15 cellular contexts compared by ENCODE assay signal in the genomic region with DNA sequence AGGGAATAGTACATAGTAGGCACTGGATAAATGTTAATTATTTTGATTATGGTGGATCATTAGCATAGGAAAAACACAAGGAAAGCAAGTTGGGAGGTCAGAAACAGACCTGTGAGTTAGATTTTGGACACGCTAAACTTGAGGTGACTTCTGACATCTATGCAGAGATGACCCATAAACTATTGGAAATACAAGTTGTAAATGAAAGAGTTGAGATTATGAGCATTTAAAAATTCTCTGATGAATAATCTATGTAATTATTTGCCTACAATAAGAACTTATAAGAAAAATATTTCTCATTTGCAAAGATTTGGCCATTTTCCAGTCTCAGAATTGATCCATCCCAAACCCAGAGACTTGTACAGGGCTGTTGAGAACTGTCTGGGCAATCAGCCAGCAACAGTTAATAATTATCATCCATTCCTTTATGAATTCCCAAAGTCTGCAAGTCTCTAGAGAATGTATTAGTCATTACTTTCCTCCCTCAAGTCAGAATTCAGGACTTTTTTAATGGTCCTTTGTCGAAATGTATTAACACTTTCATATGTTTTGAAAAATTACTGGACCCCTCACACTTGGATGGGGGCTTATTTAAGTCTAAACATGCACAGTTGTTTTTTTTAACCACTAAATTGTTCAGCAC. TPM values are rescaled to one million over a fixed set of nuclear protein-coding genes. Genes with fewer than 3 reads are reported as not detected.
DNase-seq lines count a peak whose midpoint lies in the region; ATAC-seq and TF ChIP-seq lines count a peak whose summit lies in the region.
"Had no signal": no experiment of that assay in that cellular context is flagged by ENCODE, and none has a peak within 500 bp of the region (broad histone marks: within the 10 kb centered on the region; RNA-seq: fewer than 3 reads in every experiment).

No MANE protein-coding gene starts in this region.

- no peaks in the 10 kb centered on the region for H3K9me3 ChIP-seq in CD4-positive, alpha-beta memory T cell (ENCODE audit: control insufficient read depth in 1 of 2, low read length in 2 of 2)
- H3K9me3 ChIP-seq in MM.1S (replicated peaks; ENCODE audit: insufficient read depth, low read length), result no peaks in the 10 kb centered on the region

- H3K4me3 Mint-ChIP-seq in CD4-positive, alpha-beta memory T cell, result peak overlapping the region in 3 of 8 donors; percentile 20 to 64 (median 20)
- no peak overlapping the region for H3K4me3 Mint-ChIP-seq in type B pancreatic cell

- no peaks in the 10 kb centered on the region for H4K20me1 ChIP-seq in MM.1S (ENCODE audit: insufficient read depth, low read length)

- H3K9me3 Mint-ChIP-seq in CD4-positive, alpha-beta memory T cell, result peaks cover 0 to 1% (median 0%) of the 10 kb centered on the region in 8 donors
- H3K9me3 Mint-ChIP-seq in type B pancreatic cell, result no peaks in the 10 kb centered on the region
- H3K9me3 Mint-ChIP-seq: activated T-helper 2 cell treated with anti-CD3 and anti-CD28 coated beads, Interferon-gamma antibody, Interleukin-2, Interleukin-4, amounts not matched to agents 10 μg/mL and 5 μg/mL and 100 μg/mL, durations not matched to agents 14 hours and 24 hours and 36 hours had no signal

- no peak overlapping the region for H3K4me2 ChIP-seq in MM.1S (ENCODE audit: low read depth, low read length)

- peak overlapping the region; percentile 51 for H3K27ac ChIP-seq in CD4-positive, alpha-beta memory T cell (ENCODE audit: low read depth, low read length)
- H3K27ac ChIP-seq in MM.1S (ENCODE audit: low read length), result no peak overlapping the region
- H3K27ac ChIP-seq: C4-2B, cardiac muscle cell had no signal

- no peaks in the 10 kb centered on the region for H3K9me2 ChIP-seq in MM.1S (replicated peaks; ENCODE audit: insufficient read depth, low read length)

- H3K79me2 ChIP-seq in MM.1S (ENCODE audit: low read length), result no peaks in the 10 kb centered on the region

- H3K4me3 ChIP-seq in CD4-positive, alpha-beta memory T cell (ENCODE audit: low read length in 2 of 2), result no peak overlapping the region
- H3K4me3 ChIP-seq in MM.1S (ENCODE audit: low read length) (no peak overlapping the region), epithelial cell of proximal tubule (ENCODE audit: low read depth, low read length) (no peak overlapping the region)
- H3K4me3 ChIP-seq: cardiac muscle cell had no signal

- no peak for ATAC-seq in GM19395 (IDR thresholded peaks at IDR 0.05; ENCODE audit: unreplicated experiment)
- ATAC-seq: esophagus mucosa, HCT116 had no signal

- 0 out of 2 replicates have a peak overlapping the region, but pooled peaks have one; percentile 0 for H2AFZ ChIP-seq in MM.1S (ENCODE audit: low read length)

- TF ChIP-seq CTCF in MM.1S (IDR thresholded peaks at IDR 0.05; ENCODE audit: low read length), result no peak
- TF ChIP-seq CTCF in epithelial cell of proximal tubule (conservative IDR thresholded peaks at IDR 0.05; ENCODE audit: low read depth, low read length), result no peak
- TF ChIP-seq CTCF in type B pancreatic cell (conservative IDR thresholded peaks at IDR 0.05), result no peak
- TF ChIP-seq CTCF in GM20000 (IDR thresholded peaks at IDR 0.05; ENCODE audit: extremely low read depth, missing control alignments), result no peak

- H3K36me3 ChIP-seq in CD4-positive, alpha-beta memory T cell (ENCODE audit: insufficient read depth, low read length), result peaks cover 11% of the 10 kb centered on the region
- no peaks in the 10 kb centered on the region for H3K36me3 ChIP-seq in MM.1S (replicated peaks; ENCODE audit: insufficient read depth, low read length)
- H3K36me3 ChIP-seq: cardiac muscle cell had no signal

- DNase-seq in CD4-positive, alpha-beta memory T cell, result no peak
- DNase-seq in MM.1S, result no peak
- DNase-seq in epithelial cell of proximal tubule (ENCODE audit: low read depth), result peak; percentile 62
- DNase-seq in mucosa of gallbladder (ENCODE audit: low spot score), result peak; percentile 72
- no peak for DNase-seq in GM19238 (ENCODE audit: insufficient read length, low spot score)
- DNase-seq in type B pancreatic cell (ENCODE audit: extremely low spot score, unreplicated experiment), result no peak
- DNase-seq in GM20000 (ENCODE audit: low spot score), result no peak
- DNase-seq: midbrain, SW 1271 had no signal

- peak overlapping the region; percentile 81 to 92 (median 89) for H3K27ac Mint-ChIP-seq in CD4-positive, alpha-beta memory T cell
- no peak overlapping the region for H3K27ac Mint-ChIP-seq in type B pancreatic cell
- H3K27ac Mint-ChIP-seq: activated T-helper 2 cell treated with anti-CD3 and anti-CD28 coated beads, Interferon-gamma antibody, Interleukin-2, Interleukin-4, amounts not matched to agents 10 μg/mL and 5 μg/mL and 100 μg/mL, durations not matched to agents 14 hours and 24 hours and 36 hours had no signal

- no peaks in the 10 kb centered on the region for H3K27me3 Mint-ChIP-seq in CD4-positive, alpha-beta memory T cell
- H3K27me3 Mint-ChIP-seq in type B pancreatic cell, result no peaks in the 10 kb centered on the region

- H3K4me1 ChIP-seq in CD4-positive, alpha-beta memory T cell (ENCODE audit: insufficient read depth, low read length), result peaks cover 73% of the 10 kb centered on the region
- peaks cover 26% of the 10 kb centered on the region for H3K4me1 ChIP-seq in MM.1S (ENCODE audit: low read length)

- intact Hi-C loops in CD4-positive, alpha-beta memory T cell (cut with micrococcal nuclease), result loop anchor here (5.0 kb wide), 2 partner anchors 40 to 135 kb away; no protein-coding TSS in a partner anchor

- H3F3A ChIP-seq in MM.1S (ENCODE audit: insufficient read depth, low read length), result peaks cover 14% of the 10 kb centered on the region

- CTCF ChIA-PET in CD4-positive, alpha-beta memory T cell (lab: Charles Lee; ENCODE audit: partially characterized antibody), result interaction anchor here (1.4 to 20.9 kb wide), 7 partner anchors 14 to 131 kb away, joined by 5 to 359 read pairs (median 14); a partner anchor contains a TSS

- H3K27me3 ChIP-seq in CD4-positive, alpha-beta memory T cell (ENCODE audit: insufficient read depth, low read length), result no peaks in the 10 kb centered on the region
- no peaks in the 10 kb centered on the region for H3K27me3 ChIP-seq in MM.1S (replicated peaks; ENCODE audit: insufficient read depth, low read length)
- H3K27me3 ChIP-seq: cardiac muscle cell had no signal

- H3K36me3 Mint-ChIP-seq in CD4-positive, alpha-beta memory T cell, result peaks cover 19 to 23% of the 10 kb centered on the region in 2 donors
- no peaks in the 10 kb centered on the region for H3K36me3 Mint-ChIP-seq in type B pancreatic cell

- POLR2A ChIA-PET in CD4-positive, alpha-beta memory T cell (lab: Charles Lee; ENCODE audit: partially characterized antibody), result interaction anchor here (1.1 to 6.6 kb wide), 7 partner anchors 16 to 34 kb away, joined by 5 to 92 read pairs (median 15); a partner anchor contains a TSS

- peaks cover 48 to 77% (median 63%) of the 10 kb centered on the region in 4 donors for H3K4me1 Mint-ChIP-seq in CD4-positive, alpha-beta memory T cell
- H3K4me1 Mint-ChIP-seq in type B pancreatic cell (ENCODE audit: unreplicated experiment), result peaks cover 7% of the 10 kb centered on the region

- H3K9ac ChIP-seq in MM.1S (ENCODE audit: low read length), result no peak overlapping the region

RNA-seq across cellular contexts. Expression of a gene that starts 19.4 kb away (rescaled TPM):
- 10 to 100 TPM; 56.4 to 59.1 TPM for total RNA-seq in CD4-positive, alpha-beta memory T cell
- polyA plus RNA-seq in CD4-positive, alpha-beta memory T cell, result 100 to 1,000 TPM in 1 of 2 donors, 10 to 100 TPM in 1; 96.8 to 105 TPM
- total RNA-seq in epithelial cell of proximal tubule (not detected in 2 replicates), mucosa of gallbladder (2.2 TPM), type B pancreatic cell (ENCODE audit: low replicate concordance) (not detected in 2 replicates)
- total RNA-seq: cardiac muscle cell had no signal
- polyA plus RNA-seq: cardiac muscle cell had no signal

RNA-seq across cellular contexts. Expression of a gene that starts 36.9 kb away (rescaled TPM):
- 10 to 100 TPM; 97.5 to 98.9 TPM for total RNA-seq in CD4-positive, alpha-beta memory T cell
- 10 to 100 TPM; 15.9 to 33.6 TPM for polyA plus RNA-seq in CD4-positive, alpha-beta memory T cell
- total RNA-seq in epithelial cell of proximal tubule (not detected in 2 replicates), mucosa of gallbladder (11.9 TPM), type B pancreatic cell (ENCODE audit: low replicate concordance) (not detected in 2 replicates)
- total RNA-seq: cardiac muscle cell had no signal
- polyA plus RNA-seq: cardiac muscle cell had no signal

Comparison
In these comparisons a context has a peak if more than half of its experiments do, and no peak if none do; other contexts are left out.
1. DNase-seq: peak in epithelial cell of proximal tubule (single experiment) and mucosa of gallbladder (single experiment); none in CD4-positive, alpha-beta memory T cell (0 of 5), MM.1S (single experiment), GM19238 (single experiment), type B pancreatic cell (single experiment) and GM20000 (single experiment).
2. RNA of a gene that starts 19.4 kb away (total RNA-seq): 56.4 to 59.1 TPM in CD4-positive, alpha-beta memory T cell; 2.2 TPM in mucosa of gallbladder (single experiment), not detected in epithelial cell of proximal tubule and not detected in type B pancreatic cell; every median in the first group is over 10 times any median in the second.
3. RNA of a gene that starts 36.9 kb away (total RNA-seq): 97.5 to 98.9 TPM in CD4-positive, alpha-beta memory T cell and 11.9 TPM in mucosa of gallbladder (single experiment); not detected in epithelial cell of proximal tubule and not detected in type B pancreatic cell; every median in the first group is over 10 times any median in the second.